10 cellular contexts compared by ENCODE assay signal in the genomic region with DNA sequence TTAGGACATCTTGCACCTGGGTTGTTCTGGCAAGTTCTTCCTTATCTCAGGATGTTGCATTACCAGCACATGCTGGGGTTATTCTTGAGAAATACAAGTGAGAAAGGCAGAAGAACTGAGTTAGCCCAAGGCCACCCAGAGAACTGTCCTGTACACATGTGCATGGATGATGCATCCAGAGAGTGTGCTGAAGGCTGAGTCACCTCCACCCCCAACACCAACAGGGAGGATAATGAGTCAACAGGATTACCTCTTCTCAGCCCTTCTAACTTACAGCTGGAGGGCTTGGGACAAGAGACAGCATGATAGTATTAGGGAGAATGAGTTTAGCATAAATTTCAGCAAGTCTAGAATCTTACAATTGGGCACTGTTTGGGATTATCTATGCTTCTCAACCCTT. TPM values are rescaled to one million over a fixed set of nuclear protein-coding genes. Genes with fewer than 3 reads are reported as not detected.
DNase-seq lines count a peak whose midpoint lies in the region; ATAC-seq and TF ChIP-seq lines count a peak whose summit lies in the region.
"Had no signal": no experiment of that assay in that cellular context is flagged by ENCODE, and none has a peak within 500 bp of the region (broad histone marks: within the 10 kb centered on the region; RNA-seq: fewer than 3 reads in every experiment).

No MANE protein-coding gene starts in this region.

- TF ChIP-seq CTCF in epithelial cell of esophagus (IDR thresholded peaks at IDR 0.05; ENCODE audit: insufficient read depth, low read depth, low read length, missing control alignments), result no peak

- peak; percentile 24 to 47 for DNase-seq in activated CD4-positive, alpha-beta T cell treated with anti-CD3 and anti-CD28 coated beads, Interleukin-2, amount 50 U/mL, for 48 hours
- no peak for DNase-seq in activated CD4-positive, alpha-beta T cell treated with anti-CD3 and anti-CD28 coated beads, Interleukin-2, amount 50 U/mL, for 1 hour
- DNase-seq in NCI-H510A treated with DMSO at 0.1 percent for 48 hours (lab: John Stamatoyannopoulos, UW) (peak; percentile 70), epithelial cell of esophagus (ENCODE audit: low read depth) (peak; percentile 98), HT-29 (ENCODE audit: low spot score) (no peak), activated gamma-delta T cell treated with Interleukin-2 at 50 U/mL for 16 hours (no peak)
- DNase-seq in stimulated activated CD4-positive, alpha-beta T cell treated with anti-CD3 and anti-CD28 coated beads, TNF-alpha, amount 100 ng/mL, for 48 hours (ENCODE audit: low read depth in 3 of 3), result peak in 2 of 3 donors; percentile 16 to 25
- DNase-seq: CD4-positive, CD25-positive, alpha-beta regulatory T cell had no signal

- H3K4me3 ChIP-seq in epithelial cell of esophagus (ENCODE audit: low read length), result no peak overlapping the region
- H3K4me3 ChIP-seq: esophagus muscularis mucosa had no signal

- ATAC-seq in HG02840 (IDR thresholded peaks at IDR 0.05; ENCODE audit: low FRiP score, unreplicated experiment), result no peak

RNA-seq across cellular contexts. Expression of a gene that starts 8.5 kb away (rescaled TPM):
- not detected in 2 replicates for total RNA-seq in HT-29 (2014; rRNA removed; shearing (Covaris generic))
- total RNA-seq: CD4-positive, CD25-positive, alpha-beta regulatory T cell had no signal

Comparison
In these comparisons a context has a peak if more than half of its experiments do, and no peak if none do; other contexts are left out.
1. DNase-seq: peak in activated CD4-positive, alpha-beta T cell treated with anti-CD3 and anti-CD28 coated beads, Interleukin-2, amount 50 U/mL, for 48 hours (2 of 2), NCI-H510A treated with DMSO at 0.1 percent for 48 hours (single experiment), epithelial cell of esophagus (single experiment) and stimulated activated CD4-positive, alpha-beta T cell treated with anti-CD3 and anti-CD28 coated beads, TNF-alpha, amount 100 ng/mL, for 48 hours (2 of 3); none in activated CD4-positive, alpha-beta T cell treated with anti-CD3 and anti-CD28 coated beads, Interleukin-2, amount 50 U/mL, for 1 hour (single experiment), HT-29 (single experiment) and activated gamma-delta T cell treated with Interleukin-2 at 50 U/mL for 16 hours (single experiment).